8 cellular contexts compared by ENCODE assay signal in genomic region chrX:68504237-68504636, GRCh38. TPM values are rescaled to one million over a fixed set of nuclear protein-coding genes. Genes with fewer than 3 reads are reported as not detected.
DNase-seq lines count a peak whose midpoint lies in the region; ATAC-seq and TF ChIP-seq lines count a peak whose summit lies in the region.

No MANE protein-coding gene starts in this region.

- no peaks in the 10 kb centered on the region for H3K27me3 Mint-ChIP-seq in stimulated activated naive CD8-positive, alpha-beta T cell treated with anti-CD3 and anti-CD28 coated beads, Interleukin-15, amount 100 ng/mL, for 72 hours

- H3K4me3 ChIP-seq in fibroblast of pulmonary artery (replicated peaks; ENCODE audit: low read depth, low read length) (no peak overlapping the region), uterus (no peak overlapping the region)

- intact Hi-C loops in uterus (cut with DNase I; ENCODE audit: low total_unique reads), result no loop called here

- peak; percentile 98 for ATAC-seq in stimulated activated naive CD8-positive, alpha-beta T cell treated with anti-CD3 and anti-CD28 coated beads, Interleukin-15, amount 100 ng/mL, for 72 hours
- ATAC-seq in HG02571 (IDR thresholded peaks at IDR 0.05; ENCODE audit: unreplicated experiment) (no peak), HG03469 (IDR thresholded peaks at IDR 0.05; ENCODE audit: unreplicated experiment) (no peak)

- no peaks in the 10 kb centered on the region for H3K4me1 ChIP-seq in uterus

- H3K36me3 ChIP-seq in uterus, result no peaks in the 10 kb centered on the region

- H3K4me3 Mint-ChIP-seq in stimulated activated naive CD8-positive, alpha-beta T cell treated with anti-CD3 and anti-CD28 coated beads, Interleukin-15, amount 100 ng/mL, for 72 hours, result peak overlapping the region in 1 of 2 donors; percentile 19

- peak; percentile 65 for DNase-seq in stimulated activated naive CD4-positive, alpha-beta T cell treated with Interleukin-2 at 50 U/mL for 16 hours (lab: John Stamatoyannopoulos, UW)
- no peak for DNase-seq in stimulated activated naive CD4-positive, alpha-beta T cell (lab: John Stamatoyannopoulos, UW)
- DNase-seq in activated CD4-positive, alpha-beta T cell treated with anti-CD3 and anti-CD28 coated beads, Interleukin-2, amount 50 U/mL, for 48 hours, result peak; percentile 52 to 69
- DNase-seq in fibroblast of pulmonary artery (ENCODE audit: low read depth), result peak; percentile 66
- DNase-seq in stimulated activated naive CD8-positive, alpha-beta T cell treated with anti-CD3 and anti-CD28 coated beads, Interleukin-15, amount 100 ng/mL, for 72 hours, result peak; percentile 47 to 82
- DNase-seq in uterus, result no peak

- H3K27ac ChIP-seq in uterus, result no peak overlapping the region

- H3K9me3 ChIP-seq in uterus, result no peaks in the 10 kb centered on the region

- no peaks in the 10 kb centered on the region for H3K27me3 ChIP-seq in uterus

- no peak for TF ChIP-seq POLR2A in uterus (IDR thresholded peaks at IDR 0.05)

- H3K4me1 Mint-ChIP-seq in stimulated activated naive CD8-positive, alpha-beta T cell treated with anti-CD3 and anti-CD28 coated beads, Interleukin-15, amount 100 ng/mL, for 72 hours, result peaks cover 67% of the 10 kb centered on the region

- no peak for TF ChIP-seq CTCF in fibroblast of pulmonary artery (IDR thresholded peaks at IDR 0.05; ENCODE audit: low read length, missing control alignments)
- TF ChIP-seq CTCF in uterus (IDR thresholded peaks at IDR 0.05), result no peak

- peak overlapping the region; percentile 58 to 71 for H3K27ac Mint-ChIP-seq in stimulated activated naive CD8-positive, alpha-beta T cell treated with anti-CD3 and anti-CD28 coated beads, Interleukin-15, amount 100 ng/mL, for 72 hours

- no peaks in the 10 kb centered on the region for H3K9me3 Mint-ChIP-seq in stimulated activated naive CD8-positive, alpha-beta T cell treated with anti-CD3 and anti-CD28 coated beads, Interleukin-15, amount 100 ng/mL, for 72 hours

RNA-seq across cellular contexts. Expression of gene YIPF6, which starts 5.4 kb away (rescaled TPM):
- total RNA-seq in uterus, result 10 to 100 TPM in 3 of 4 donors, 1 to 10 TPM in 1; 9.0 to 53.5 (median 34.6) TPM

Comparison
In these comparisons a context has a peak if more than half of its experiments do, and no peak if none do; other contexts are left out.
1. DNase-seq: peak in stimulated activated naive CD4-positive, alpha-beta T cell treated with Interleukin-2 at 50 U/mL for 16 hours (single experiment), activated CD4-positive, alpha-beta T cell treated with anti-CD3 and anti-CD28 coated beads, Interleukin-2, amount 50 U/mL, for 48 hours (2 of 2), fibroblast of pulmonary artery (single experiment) and stimulated activated naive CD8-positive, alpha-beta T cell treated with anti-CD3 and anti-CD28 coated beads, Interleukin-15, amount 100 ng/mL, for 72 hours (2 of 2); none in stimulated activated naive CD4-positive, alpha-beta T cell (0 of 6) and uterus (0 of 2).